ENCODE assay signal across 15 cellular contexts in the genomic region with DNA sequence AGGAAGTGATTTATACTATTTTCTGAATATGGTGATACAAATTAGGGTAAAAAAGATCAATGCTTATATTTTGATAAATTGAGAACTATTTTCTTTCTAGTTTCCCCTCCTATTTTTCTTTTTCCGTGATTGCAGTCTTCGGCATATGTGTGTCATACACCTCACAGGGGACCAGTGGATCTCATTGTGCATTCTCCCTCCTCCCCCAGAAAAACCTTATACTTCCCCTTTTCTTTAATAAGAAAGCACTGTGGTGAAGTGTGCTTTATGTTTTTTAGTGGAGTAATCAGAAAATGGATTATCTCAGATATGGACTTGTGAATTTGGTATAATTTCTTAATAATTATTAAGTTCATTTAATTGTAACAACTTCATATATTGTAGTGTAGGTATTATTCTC.
DNase-seq lines count a peak whose midpoint lies in the region; TF ChIP-seq lines count a peak whose summit lies in the region.
"Had no signal": no experiment of that assay in that cellular context is flagged by ENCODE, and none has a peak within 500 bp of the region (broad histone marks: within the 10 kb centered on the region; RNA-seq: fewer than 3 reads in every experiment).

No MANE protein-coding gene starts in this region.

- BruUV-seq in MCF 10A (replicated peaks; lab: Mats Ljungman, UMichigan), result no TSS peak

- DNase-seq in NOMO-1 (lab: John Stamatoyannopoulos, UW; ENCODE audit: unreplicated experiment in 2 of 2) (peak; percentile 28 to 54), NOMO-1 treated with dmso at 0.1 percent for 144 hours (lab: John Stamatoyannopoulos, UW; ENCODE audit: unreplicated experiment) (no peak), MV-4-11 (lab: John Stamatoyannopoulos, UW) (peak; percentile 69), OCI-M1 (lab: John Stamatoyannopoulos, UW) (peak; percentile 39), cortex of kidney (lab: John Stamatoyannopoulos, UW) (no peak), MCF 10A (ENCODE audit: unreplicated experiment) (no peak), HuH-7.5 (ENCODE audit: low spot score) (no peak)
- DNase-seq in central memory CD4-positive, alpha-beta T cell, result no peak
- DNase-seq: Caco-2; CD8-positive, alpha-beta memory T cell; DND-41; GDM1; GOT3; H9 had no signal

- peaks cover 14% of the 10 kb centered on the region for H3K9me3 Mint-ChIP-seq in MCF 10A (ENCODE audit: unreplicated experiment)

- H3K36me3 Mint-ChIP-seq in MCF 10A (ENCODE audit: insufficient read depth, unreplicated experiment), result no peaks in the 10 kb centered on the region
- H3K36me3 Mint-ChIP-seq: CD8-positive, alpha-beta memory T cell had no signal

- CTCF ChIA-PET in MCF 10A (lab: Yijun Ruan, JAX), result no interaction called here

- peaks cover 16% of the 10 kb centered on the region for H3K4me1 Mint-ChIP-seq in MCF 10A (ENCODE audit: insufficient read depth, unreplicated experiment)
- H3K4me1 Mint-ChIP-seq: CD8-positive, alpha-beta memory T cell had no signal

- intact Hi-C loops in MCF 10A (cut with micrococcal nuclease), result loop anchor here (5.0 kb wide), 1 partner anchor 57 kb away; no protein-coding TSS in a partner anchor

- no peak overlapping the region for H3K4me3 Mint-ChIP-seq in MCF 10A (ENCODE audit: unreplicated experiment)
- H3K4me3 Mint-ChIP-seq: CD14-positive monocyte; CD8-positive, alpha-beta memory T cell; H9 had no signal

- POLR2A ChIA-PET in MCF 10A (lab: Yijun Ruan, JAX), result interaction anchor here (0.7 kb wide), 1 partner anchor 12 kb away, joined by 3 read pairs; no protein-coding TSS in a partner anchor

- no peak for TF ChIP-seq CTCF in MCF 10A (IDR thresholded peaks at IDR 0.05; ENCODE audit: unreplicated experiment)

- no peak overlapping the region for H3K27ac Mint-ChIP-seq in MCF 10A (ENCODE audit: low read depth, unreplicated experiment)
- H3K27ac Mint-ChIP-seq: H9 had no signal

- H3K27me3 Mint-ChIP-seq in MCF 10A (ENCODE audit: insufficient read depth, unreplicated experiment), result no peaks in the 10 kb centered on the region

Comparison
In these comparisons a context has a peak if more than half of its experiments do, and no peak if none do; other contexts are left out.
1. DNase-seq: peak in NOMO-1 (2 of 2), MV-4-11 (single experiment) and OCI-M1 (single experiment); none in NOMO-1 treated with dmso at 0.1 percent for 144 hours (single experiment), cortex of kidney (single experiment), central memory CD4-positive, alpha-beta T cell (single experiment), MCF 10A (single experiment) and HuH-7.5 (single experiment).